Comparison of ENCODE assay signal across 8 cellular contexts in genomic region chr14:36662543-36663403, GRCh38. TPM values are rescaled to one million over a fixed set of nuclear protein-coding genes. Genes with fewer than 3 reads are reported as not detected.
DNase-seq lines count a peak whose midpoint lies in the region; ATAC-seq and TF ChIP-seq lines count a peak whose summit lies in the region.

No MANE protein-coding gene starts in this region.

- H3K4me1 Mint-ChIP-seq in stimulated activated naive CD8-positive, alpha-beta T cell treated with anti-CD3 and anti-CD28 coated beads, Interleukin-15, amount 100 ng/mL, for 72 hours, result peaks cover 85% of the 10 kb centered on the region

- H3K36me3 ChIP-seq in left ventricle myocardium inferior (no peaks in the 10 kb centered on the region), Peyer's patch (no peaks in the 10 kb centered on the region)

- H3K27ac Mint-ChIP-seq in stimulated activated naive CD8-positive, alpha-beta T cell treated with anti-CD3 and anti-CD28 coated beads, Interleukin-15, amount 100 ng/mL, for 72 hours, result no peak overlapping the region

- no peaks in the 10 kb centered on the region for H3K9me3 ChIP-seq in left ventricle myocardium inferior (replicated peaks)
- H3K9me3 ChIP-seq in Peyer's patch, result no peaks in the 10 kb centered on the region

- TF ChIP-seq CTCF in RWPE1 (conservative IDR thresholded peaks at IDR 0.05; ENCODE audit: low read depth) (no peak; the same call in 1 of the 2 replicates), left ventricle myocardium inferior (IDR thresholded peaks at IDR 0.05; ENCODE audit: borderline replicate concordance) (no peak), Peyer's patch (IDR thresholded peaks at IDR 0.05) (no peak)

- ATAC-seq in stimulated activated naive CD8-positive, alpha-beta T cell treated with anti-CD3 and anti-CD28 coated beads, Interleukin-15, amount 100 ng/mL, for 72 hours, result no peak
- ATAC-seq in HG03378 (IDR thresholded peaks at IDR 0.05; ENCODE audit: unreplicated experiment), result no peak

- DNase-seq in NCI-H82 (lab: John Stamatoyannopoulos, UW) (peak; percentile 6), NCI-H82 treated with DMSO at 0.1 percent for 48 hours (lab: John Stamatoyannopoulos, UW; ENCODE audit: unreplicated experiment) (no peak), RWPE1 (ENCODE audit: low spot score) (peak; percentile 36), left ventricle myocardium inferior (no peak), Peyer's patch (no peak), substantia nigra (lab: John Stamatoyannopoulos, UW) (no peak)
- DNase-seq in stimulated activated naive CD8-positive, alpha-beta T cell treated with anti-CD3 and anti-CD28 coated beads, Interleukin-15, amount 100 ng/mL, for 72 hours, result no peak

- H3K9me3 Mint-ChIP-seq in stimulated activated naive CD8-positive, alpha-beta T cell treated with anti-CD3 and anti-CD28 coated beads, Interleukin-15, amount 100 ng/mL, for 72 hours, result peaks cover 3 to 9% of the 10 kb centered on the region in 2 donors

- POLR2A ChIA-PET in RWPE1 (lab: Yijun Ruan, JAX; ENCODE audit: low non-redundant PET), result no interaction called here

- peak overlapping the region; percentile 62 to 76 for H3K4me3 Mint-ChIP-seq in stimulated activated naive CD8-positive, alpha-beta T cell treated with anti-CD3 and anti-CD28 coated beads, Interleukin-15, amount 100 ng/mL, for 72 hours

- no peak for TF ChIP-seq POLR2A in Peyer's patch (IDR thresholded peaks at IDR 0.05)

- H3K4me3 ChIP-seq in left ventricle myocardium inferior (peak overlapping the region; percentile 57), Peyer's patch (peak overlapping the region in 1 of 4 donors; percentile 43)

- H3K27ac ChIP-seq in RWPE1, result peak overlapping the region; percentile 72
- no peak overlapping the region for H3K27ac ChIP-seq in left ventricle myocardium inferior (replicated peaks)
- no peak overlapping the region for H3K27ac ChIP-seq in Peyer's patch
- no peak overlapping the region for H3K27ac ChIP-seq in substantia nigra (ENCODE audit: low read depth, low read length, poor library complexity, severe bottlenecking)

- H3K27me3 Mint-ChIP-seq in stimulated activated naive CD8-positive, alpha-beta T cell treated with anti-CD3 and anti-CD28 coated beads, Interleukin-15, amount 100 ng/mL, for 72 hours, result peaks cover 100% of the 10 kb centered on the region

- intact Hi-C loops in left ventricle myocardium inferior (cut with micrococcal nuclease), result no loop called here

- CTCF ChIA-PET in RWPE1 (lab: Yijun Ruan, JAX), result interaction anchor here (0.5 to 1.5 kb wide), 10 partner anchors 15 to 533 kb away, joined by 3 to 9 read pairs (median 3); no protein-coding TSS in a partner anchor

- H3K4me1 ChIP-seq in left ventricle myocardium inferior (peaks cover 71% of the 10 kb centered on the region), Peyer's patch (peaks cover 0 to 42% (median 0%) of the 10 kb centered on the region in 4 donors)

- H3K27me3 ChIP-seq in left ventricle myocardium inferior (ENCODE audit: low read depth) (peaks cover 100% of the 10 kb centered on the region), Peyer's patch (peaks cover 3 to 85% of the 10 kb centered on the region in 2 donors)

RNA-seq across cellular contexts. Expression of gene PAX9, which starts 1.1 kb away (rescaled TPM):
- total RNA-seq in left ventricle myocardium inferior (not detected), Peyer's patch (not detected)

Comparison
In these comparisons a context has a peak if more than half of its experiments do, and no peak if none do; other contexts are left out.
1. DNase-seq: peak in NCI-H82 (single experiment) and RWPE1 (single experiment); none in NCI-H82 treated with DMSO at 0.1 percent for 48 hours (single experiment), left ventricle myocardium inferior (single experiment), stimulated activated naive CD8-positive, alpha-beta T cell treated with anti-CD3 and anti-CD28 coated beads, Interleukin-15, amount 100 ng/mL, for 72 hours (0 of 2), Peyer's patch (0 of 3) and substantia nigra (0 of 49).